10 cellular contexts compared by ENCODE assay signal in the genomic region with DNA sequence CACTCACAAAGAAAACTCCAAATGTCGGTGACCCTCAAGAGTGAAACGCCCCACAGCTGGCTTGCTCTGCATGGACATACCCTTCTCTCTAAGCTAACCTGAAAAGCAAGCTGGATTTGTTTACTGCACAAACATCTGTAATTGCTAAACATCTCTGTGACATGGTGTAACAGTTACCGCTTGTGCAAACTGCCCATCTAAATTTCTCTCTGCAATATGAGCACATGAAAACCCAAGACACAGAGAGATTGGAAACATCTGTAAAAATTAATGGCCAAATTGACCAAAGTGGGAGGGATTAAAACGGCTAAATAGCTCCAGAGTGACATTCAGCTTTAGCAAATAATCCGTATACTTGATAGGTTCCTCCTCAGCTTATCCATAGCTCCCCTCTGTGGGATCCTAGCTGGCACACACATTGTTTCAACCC.
DNase-seq lines count a peak whose midpoint lies in the region; ATAC-seq and TF ChIP-seq lines count a peak whose summit lies in the region.
"Had no signal": no experiment of that assay in that cellular context is flagged by ENCODE, and none has a peak within 500 bp of the region (broad histone marks: within the 10 kb centered on the region; RNA-seq: fewer than 3 reads in every experiment).

No MANE protein-coding gene starts in this region.

- peak overlapping the region; percentile 64 for H3K4me3 ChIP-seq in adipocyte (ENCODE audit: low read length)
- H3K4me3 ChIP-seq in heart left ventricle, result peak overlapping the region in 9 of 12 donors; percentile 10 to 29 (median 18)
- H3K4me3 ChIP-seq in skin epidermis, result no peak overlapping the region
- H3K4me3 ChIP-seq: cardiac muscle cell had no signal

- H3K9me3 ChIP-seq in adipocyte (ENCODE audit: control insufficient read depth, low read length) (no peaks in the 10 kb centered on the region), heart left ventricle (no peaks in the 10 kb centered on the region)

- intact Hi-C loops in heart left ventricle (cut with DNase I), result no loop called here

- 64 to 70% (median 65%) methylated on average over 5 of the region's 5 CpGs for WGBS in heart left ventricle, 4 donors

- peak in 1 of 4 donors; percentile 21 for ATAC-seq in heart left ventricle

- H3K4me1 ChIP-seq in adipocyte (ENCODE audit: control insufficient read depth, insufficient read depth, low read length), result peaks cover 28% of the 10 kb centered on the region
- H3K4me1 ChIP-seq in heart left ventricle, result peaks cover 0 to 35% (median 6%) of the 10 kb centered on the region in 12 donors

- H3K27me3 ChIP-seq in adipocyte (replicated peaks; ENCODE audit: control insufficient read depth, insufficient read depth, low read length) (no peaks in the 10 kb centered on the region), heart left ventricle (no peaks in the 10 kb centered on the region)
- H3K27me3 ChIP-seq: cardiac muscle cell had no signal

- no peaks in the 10 kb centered on the region for H3K36me3 ChIP-seq in adipocyte (ENCODE audit: control insufficient read depth, insufficient read depth, low read length, severe bottlenecking)
- no peaks in the 10 kb centered on the region for H3K36me3 ChIP-seq in heart left ventricle
- H3K36me3 ChIP-seq: cardiac muscle cell had no signal

- DNase-seq in HCEC 1CT (peak; percentile 44), adipocyte (ENCODE audit: low read depth) (peak; percentile 84), heart left ventricle (no peak), KG1 (lab: John Stamatoyannopoulos, UW) (no peak), GOT3 (lab: John Stamatoyannopoulos, UW) (no peak), T1000 (lab: John Stamatoyannopoulos, UW) (no peak)
- DNase-seq in stimulated activated CD4-positive, alpha-beta T cell treated with anti-CD3 and anti-CD28 coated beads, Interleukin-4, amount 100 ng/mL, for 24 hours, result no peak
- DNase-seq: activated CD4-positive, alpha-beta T cell treated with anti-CD3 and anti-CD28 coated beads, Interleukin-2, amount 50 U/mL, for 48 hours had no signal

- H3K27ac ChIP-seq in heart left ventricle (peak overlapping the region in 7 of 12 donors; percentile 3 to 51 (median 34)), skin epidermis (peak overlapping the region in 12 of 21 experiments; percentile 1 to 61 (median 52))
- H3K27ac ChIP-seq: cardiac muscle cell had no signal

- no peak for TF ChIP-seq POLR2A in heart left ventricle (IDR thresholded peaks at IDR 0.05)

- no peak for TF ChIP-seq CTCF in heart left ventricle (IDR thresholded peaks at IDR 0.05)

- peak overlapping the region; percentile 66 for H3K9ac ChIP-seq in adipocyte (ENCODE audit: low read length)

Comparison
In these comparisons a context has a peak if more than half of its experiments do, and no peak if none do; other contexts are left out.
1. DNase-seq: peak in HCEC 1CT (single experiment) and adipocyte (single experiment); none in heart left ventricle (0 of 5), KG1 (single experiment), GOT3 (single experiment), stimulated activated CD4-positive, alpha-beta T cell treated with anti-CD3 and anti-CD28 coated beads, Interleukin-4, amount 100 ng/mL, for 24 hours (single experiment) and T1000 (single experiment).
2. H3K4me3 ChIP-seq: peak in adipocyte (single experiment) and heart left ventricle (9 of 12); none in skin epidermis (0 of 7).